Comparison of ENCODE assay signal across 30 cellular contexts in the genomic region with DNA sequence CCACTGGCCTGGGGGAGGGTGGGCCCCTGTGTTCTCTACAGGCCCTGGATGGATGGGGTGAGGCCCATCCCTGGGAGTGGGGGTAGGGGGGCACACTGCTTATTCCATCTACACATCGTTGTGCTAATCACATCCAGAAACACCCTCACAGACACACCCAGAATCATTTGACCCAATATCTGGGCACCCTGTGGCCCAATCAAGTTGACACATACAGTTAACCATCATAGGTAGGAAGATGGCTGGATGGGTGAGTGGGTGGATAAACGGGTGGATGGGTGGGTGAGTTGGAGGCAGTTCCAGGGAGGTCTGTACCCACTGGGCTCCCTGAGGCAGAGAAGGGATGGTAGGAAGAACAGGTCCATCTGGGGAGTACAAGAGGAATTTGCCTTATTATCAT.
"Had no signal": no experiment of that assay in that cellular context is flagged by ENCODE, and none has a peak within 500 bp of the region (broad histone marks: within the 10 kb centered on the region; RNA-seq: fewer than 3 reads in every experiment).

No MANE protein-coding gene starts in this region.

- H3K27me3 ChIP-seq: brain microvascular endothelial cell had no signal

- H3K36me3 ChIP-seq: brain microvascular endothelial cell, WERI-Rb-1 had no signal

- H3K27ac ChIP-seq: brain microvascular endothelial cell, KMS-11, WERI-Rb-1 had no signal

- DNase-seq: activated CD4-positive, alpha-beta T cell treated with anti-CD3 and anti-CD28 coated beads for 1 hour; activated CD4-positive, alpha-beta T cell treated with anti-CD3 and anti-CD28 coated beads for 48 hours; activated CD4-positive, alpha-beta T cell treated with anti-CD3 and anti-CD28 coated beads, Interleukin-2, amount 50 U/mL, for 48 hours; activated CD4-positive, CD25-positive, alpha-beta regulatory T cell; activated CD8-positive, alpha-beta T cell treated with anti-CD3 and anti-CD28 coated beads, Interleukin-2, amount 10 ng/mL, durations not matched to agents 7 days and 5 days; activated naive CD4-positive, alpha-beta T cell treated with anti-CD3 and anti-CD28 coated beads, Interleukin-2, amount 50 U/mL, for 16 hours; activated naive CD8-positive, alpha-beta T cell treated with anti-CD3 and anti-CD28 coated beads for 36 hours; activated T-cell treated with anti-CD3 and anti-CD28 coated beads, Interleukin-2, amount 50 U/mL, for 24 hours; amniotic stem cell; brain microvascular endothelial cell; MM.1S; MV-4-11; NCI-H1092; NCI-H1436 treated with DMSO at 0.1 percent for 48 hours; NCI-H1694 treated with DMSO at 0.1 percent for 48 hours; NCI-H2029 treated with DMSO at 0.1 percent for 48 hours; NCI-H2171 treated with DMSO at 0.1 percent for 48 hours; NCI-H2227 treated with DMSO at 0.1 percent for 48 hours; NCI-H446; NCI-H510A treated with DMSO at 0.1 percent for 48 hours; NCI-H69; NCI-H82; RPMI8226; SW 1271; T-helper 1 cell; T1000; WERI-Rb-1 had no signal

- H3K9ac ChIP-seq: KMS-11 had no signal

- ATAC-seq: activated CD8-positive, alpha-beta T cell treated with anti-CD3 and anti-CD28 coated beads, Interleukin-2, amount 10 ng/mL, durations not matched to agents 7 days and 5 days; Panc1; Right ventricle myocardium inferior had no signal
